8 cellular contexts compared by ENCODE assay signal in the genomic region with DNA sequence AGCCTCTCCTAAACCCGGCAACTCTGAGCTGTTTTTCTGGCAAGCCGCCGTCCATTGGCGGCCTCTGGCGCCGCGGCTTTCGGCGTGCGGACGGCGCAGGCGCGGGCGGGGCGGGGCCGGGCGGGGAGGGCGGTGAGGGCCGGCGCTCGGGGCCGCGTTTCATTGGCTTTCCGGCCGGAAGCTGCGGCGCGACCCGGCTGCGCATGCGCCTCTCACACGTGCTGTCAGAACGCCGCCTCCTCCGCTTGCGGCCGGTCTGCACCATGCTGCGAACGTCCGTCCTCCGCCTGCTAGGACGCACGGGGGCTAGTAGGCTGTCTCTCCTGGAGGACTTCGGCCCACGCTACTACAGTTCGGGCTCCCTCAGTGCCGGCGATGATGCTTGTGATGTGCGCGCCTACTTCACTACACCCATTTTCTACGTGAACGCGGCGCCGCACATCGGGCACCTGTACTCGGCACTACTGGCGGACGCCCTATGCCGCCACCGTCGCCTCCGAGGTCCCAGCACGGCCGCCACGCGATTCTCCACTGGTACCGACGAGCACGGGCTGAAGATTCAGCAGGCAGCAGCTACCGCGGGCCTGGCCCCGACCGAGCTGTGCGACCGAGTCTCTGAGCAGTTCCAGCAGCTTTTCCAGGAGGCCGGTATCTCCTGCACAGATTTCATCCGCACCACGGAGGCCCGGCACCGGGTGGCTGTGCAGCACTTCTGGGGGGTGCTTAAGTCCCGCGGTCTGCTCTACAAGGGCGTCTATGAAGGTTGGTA. TPM values are rescaled to one million over a fixed set of nuclear protein-coding genes. Genes with fewer than 3 reads are reported as not detected.
DNase-seq lines count a peak whose midpoint lies in the region; ATAC-seq, FAIRE-seq and TF ChIP-seq lines count a peak whose summit lies in the region.

A gene (plus strand): TSS at position 227 of the 769 bp plus-strand sequence. CDS start 37 bp downstream, at position 264.

- CTCF ChIA-PET in AG04450 (lab: Charles Lee): interaction anchor here (0.7 to 1.1 kb wide), 3 partner anchors 10 to 592 kb away, joined by 3 to 4 read pairs (median 3); no protein-coding TSS in a partner anchor

- ATAC-seq in GM18907 (IDR thresholded peaks at IDR 0.05; ENCODE audit: unreplicated experiment) (peak; percentile 84), HG03139 (IDR thresholded peaks at IDR 0.05; ENCODE audit: unreplicated experiment) (peak; percentile 86)

- peaks cover 4% of the 10 kb centered on the region; the same call in 1 of the 2 replicates for H3K9me3 ChIP-seq in AG04450 (ENCODE audit: control insufficient read depth, insufficient read depth, low read length)

- no peak for FAIRE-seq in bronchial epithelial cell (lab: Jason Lieb, UNC)

- POLR2A ChIA-PET in AG04450 (lab: Yijun Ruan, JAX): interaction anchor here (0.7 to 2.3 kb wide), 4 partner anchors 30 to 252 kb away, joined by 4 to 6 read pairs (median 4); a partner anchor contains a TSS

- H3K36me3 ChIP-seq in bronchial epithelial cell (ENCODE audit: control insufficient read depth, insufficient read depth, low read length): no peaks in the 10 kb centered on the region

- H3K4me3 ChIP-seq in AG04450 (ENCODE audit: low read depth, low read length): peak within 1 kb of the TSS; percentile 88
- peak within 1 kb of the TSS; percentile 90 for H3K4me3 ChIP-seq in WI38 (ENCODE audit: low read depth, low read length)
- peak within 1 kb of the TSS; percentile 89 for H3K4me3 ChIP-seq in bronchial epithelial cell (ENCODE audit: low read depth, low read length)

- TF ChIP-seq CTCF in AG04450 (IDR thresholded peaks at IDR 0.05; ENCODE audit: low read depth, low read length) (no peak), WI38 (IDR thresholded peaks at IDR 0.05; ENCODE audit: low read depth, low read length) (no peak), bronchial epithelial cell (IDR thresholded peaks at IDR 0.05; ENCODE audit: insufficient read depth, low read length, severe bottlenecking) (no peak)

- H3K27me3 ChIP-seq in AG04450 (ENCODE audit: control insufficient read depth, insufficient read depth, low read length) (no peaks in the 10 kb centered on the region), bronchial epithelial cell (ENCODE audit: control insufficient read depth, insufficient read depth, low read length) (no peaks in the 10 kb centered on the region)

- H3K27ac ChIP-seq in AG04450 (ENCODE audit: low read depth, low read length): peak within 1 kb of the TSS; percentile 63

- DNase-seq in AG04450 (ENCODE audit: low read depth, low spot score) (peak; percentile 79), NCI-H2227 treated with DMSO at 0.1 percent for 48 hours (lab: John Stamatoyannopoulos, UW) (peak; percentile 97), bronchial epithelial cell (ENCODE audit: low read depth) (peak; percentile 79), iPS-NIHi7 (ENCODE audit: extremely low spot score) (peak; percentile 97), smooth muscle cell of the brain vasculature (ENCODE audit: low read depth, low spot score) (peak; percentile 72)

RNA-seq across cellular contexts. Expression of the gene that starts here (rescaled TPM):
- 3.6 and 3.7 TPM in 2 replicates for polyA plus RNA-seq in AG04450 (2011; rRNA removed)
- polyA minus RNA-seq in AG04450 (2011; rRNA and poly(A)+ RNA removed): 5.2 and 6.2 TPM in 2 replicates
- total RNA-seq in bronchial epithelial cell: 5.9 and 6.6 TPM in 2 replicates

Comparison
In these comparisons a context has a peak if more than half of its experiments do, and no peak if none do; other contexts are left out.
1. Peak in every context shown above with its lines: DNase-seq, ATAC-seq, H3K4me3 ChIP-seq and H3K27ac ChIP-seq.